ENCODE assay signal across 11 cellular contexts in genomic region chrX:68440940-68441339, GRCh38. TPM values are rescaled to one million over a fixed set of nuclear protein-coding genes. Genes with fewer than 3 reads are reported as not detected.
DNase-seq lines count a peak whose midpoint lies in the region; ATAC-seq and TF ChIP-seq lines count a peak whose summit lies in the region.
"Had no signal": no experiment of that assay in that cellular context is flagged by ENCODE, and none has a peak within 500 bp of the region (broad histone marks: within the 10 kb centered on the region; RNA-seq: fewer than 3 reads in every experiment).

No MANE protein-coding gene starts in this region.

- no peak overlapping the region for H3K27ac Mint-ChIP-seq in immature natural killer cell

- H3K9me3 ChIP-seq in SJCRH30 (replicated peaks) (no peaks in the 10 kb centered on the region), stomach (no peaks in the 10 kb centered on the region)

- no peak overlapping the region for H3K27ac ChIP-seq in SJCRH30
- peak overlapping the region in 1 of 5 donors; percentile 33 for H3K27ac ChIP-seq in stomach

- H3K4me3 ChIP-seq in SJCRH30 (no peak overlapping the region), stomach (no peak overlapping the region)

- H3K27me3 ChIP-seq in SJCRH30 = no peaks in the 10 kb centered on the region
- no peaks in the 10 kb centered on the region for H3K27me3 ChIP-seq in stomach

- no peak for ATAC-seq in GM18861 (IDR thresholded peaks at IDR 0.05; ENCODE audit: unreplicated experiment)

- intact Hi-C loops in head of caudate nucleus (cut with DNase I) = no loop called here
- intact Hi-C loops in stomach (cut with DNase I; ENCODE audit: low total_unique reads) = no loop called here

- H3K27me3 Mint-ChIP-seq in immature natural killer cell (ENCODE audit: low read depth in 3 of 3) = peaks cover 9 to 38% (median 12%) of the 10 kb centered on the region in 3 donors

- H3K36me3 ChIP-seq in SJCRH30 (no peaks in the 10 kb centered on the region), stomach (no peaks in the 10 kb centered on the region)

- 8 to 24% (median 19%) methylated on average over 1 of the region's 1 CpG for WGBS in stomach, 5 donors

- no peak for TF ChIP-seq EP300 in stomach (IDR thresholded peaks at IDR 0.05)

- no peaks in the 10 kb centered on the region for H3K9me3 Mint-ChIP-seq in immature natural killer cell

- TF ChIP-seq CTCF in stomach (IDR thresholded peaks at IDR 0.05) = no peak

- TF ChIP-seq POLR2A in stomach (IDR thresholded peaks at IDR 0.05) = no peak

- no peaks in the 10 kb centered on the region for H3K36me3 Mint-ChIP-seq in immature natural killer cell

- H3K4me1 Mint-ChIP-seq in immature natural killer cell = peaks cover 22 to 25% of the 10 kb centered on the region in 2 donors

- DNase-seq in H4 (ENCODE audit: low spot score) = peak; percentile 63
- peak; percentile 78 to 92 for DNase-seq in SJCRH30
- peak in 28 of 42 donors; percentile 4 to 75 (median 37) for DNase-seq in head of caudate nucleus
- DNase-seq in stomach = peak; percentile 79
- no peak for DNase-seq in germinal center (ENCODE audit: low spot score)
- DNase-seq in immature natural killer cell = no peak
- no peak for DNase-seq in activated gamma-delta T cell (lab: John Stamatoyannopoulos, UW)
- DNase-seq: activated T-cell treated with anti-CD3 and anti-CD28 coated beads, Interleukin-2, amount 50 U/mL, for 1 hour; NK-92 treated with Interleukin-12 subunit alpha and Interleukin-12 subunit beta, amount 100 ng/mL, for 24 hours; stimulated activated CD4-positive, alpha-beta T cell treated with anti-CD3 and anti-CD28 coated beads, Interleukin-4, amount 100 ng/mL, for 24 hours had no signal

- no peak overlapping the region for H3K4me3 Mint-ChIP-seq in immature natural killer cell

- H3K4me1 ChIP-seq in SJCRH30 = peaks cover 11% of the 10 kb centered on the region
- peaks cover 0 to 16% (median 9%) of the 10 kb centered on the region in 4 donors for H3K4me1 ChIP-seq in stomach

RNA-seq across cellular contexts. Expression of gene OPHN1, which starts 7.6 kb away (rescaled TPM):
- 2.0 and 4.4 TPM in 2 replicates for total RNA-seq in H4 (2014; rRNA removed; shearing (Covaris generic))
- 5.2 and 6.7 TPM in 2 replicates for total RNA-seq in SJCRH30 (2014; rRNA removed; shearing (Covaris generic))
- 10 to 100 TPM in 3 of 5 donors, 1 to 10 TPM in 2; 4.5 to 76.4 (median 10.9) TPM for total RNA-seq in stomach
- polyA plus RNA-seq in stomach (1 to 10 TPM in 2 of 3 donors, under 1 TPM in 1; 0.78 to 1.4 (median 1.1) TPM), immature natural killer cell (under 1 TPM in 2 of 3 donors, not detected in 1; 0.31 to 0.49 TPM)

RNA-seq across cellular contexts. Expression of gene YIPF6, which starts 57.9 kb away (rescaled TPM):
- 23.2 and 25.9 TPM in 2 replicates for total RNA-seq in H4 (2014; rRNA removed; shearing (Covaris generic))
- 34.2 and 42.9 TPM in 2 replicates for total RNA-seq in SJCRH30 (2014; rRNA removed; shearing (Covaris generic))
- total RNA-seq in stomach = 10 to 100 TPM in 4 of 5 donors, 1 to 10 TPM in 1; 1.8 to 47.2 (median 31.4) TPM
- 1 to 10 TPM; 6.4 to 9.3 (median 6.9) TPM for polyA plus RNA-seq in stomach
- 10 to 100 TPM; 24.3 to 29.1 (median 25.8) TPM for polyA plus RNA-seq in immature natural killer cell

Comparison
In these comparisons a context has a peak if more than half of its experiments do, and no peak if none do; other contexts are left out.
1. DNase-seq: peak in H4 (single experiment), SJCRH30 (2 of 2), head of caudate nucleus (28 of 42) and stomach (single experiment); none in germinal center (single experiment), immature natural killer cell (0 of 3) and activated gamma-delta T cell (single experiment).